Comparison of ENCODE assay signal across 14 cellular contexts in the genomic region with DNA sequence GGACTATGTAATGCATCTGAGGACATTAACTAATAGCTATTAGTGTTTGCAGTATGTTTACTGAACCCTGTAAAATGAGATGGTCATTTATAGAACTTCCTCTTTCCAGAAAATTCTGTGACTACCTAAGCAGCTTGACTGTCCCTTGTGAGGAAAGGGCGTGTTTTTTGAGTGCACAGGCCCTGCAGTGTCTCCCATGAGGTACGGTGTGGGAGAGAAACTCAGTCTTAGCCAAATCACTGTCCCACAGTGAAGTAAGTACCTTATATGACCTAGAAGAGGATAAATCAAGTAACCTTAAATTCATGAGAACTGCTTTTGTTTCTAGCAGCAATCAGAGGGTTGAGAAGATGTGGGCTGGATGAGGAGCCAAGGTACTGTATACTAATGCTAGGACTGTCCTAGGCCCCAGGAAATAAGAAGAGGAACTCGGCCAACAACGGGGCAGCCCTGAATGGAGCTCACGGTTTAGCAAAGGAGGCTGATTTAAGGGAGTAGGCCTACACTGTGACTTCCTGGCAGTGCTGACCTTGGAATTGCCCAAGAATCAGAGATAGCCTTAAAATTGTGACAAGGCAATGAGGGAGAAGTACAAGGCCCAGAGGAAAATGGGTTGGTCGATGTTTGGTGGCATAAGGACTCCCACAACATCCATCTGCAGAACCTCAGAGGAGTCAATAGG.
"Had no signal": no experiment of that assay in that cellular context is flagged by ENCODE, and none has a peak within 500 bp of the region (broad histone marks: within the 10 kb centered on the region; RNA-seq: fewer than 3 reads in every experiment).

No MANE protein-coding gene starts in this region.

- H3K4me1 ChIP-seq: foreskin keratinocyte, lower lobe of right lung, sigmoid colon, spleen had no signal

- H3K27me3 ChIP-seq: body of pancreas, foreskin keratinocyte, sigmoid colon, spleen had no signal

- H3K9me3 ChIP-seq: body of pancreas, lower lobe of right lung, sigmoid colon, spleen, thoracic aorta had no signal

- H3K4me3 ChIP-seq: body of pancreas, lower lobe of right lung, sigmoid colon, spleen, thoracic aorta had no signal

- DNase-seq: activated CD4-positive, alpha-beta T cell treated with anti-CD3 and anti-CD28 coated beads, Interleukin-2, amount 50 U/mL, for 48 hours; activated gamma-delta T cell; activated T-cell treated with anti-CD3 and anti-CD28 coated beads, Interleukin-2, amount 50 U/mL, for 24 hours; amniotic stem cell; body of pancreas; effector CD8-positive, alpha-beta T cell; foreskin keratinocyte; immature natural killer cell; lower lobe of right lung; sigmoid colon; spleen; stimulated activated CD4-positive, alpha-beta T cell treated with anti-CD3 and anti-CD28 coated beads, Interleukin-1b, Interleukin-23, amount 100 ng/mL, for 48 hours; WERI-Rb-1 had no signal

- H3K27ac ChIP-seq: body of pancreas, foreskin keratinocyte, lower lobe of right lung, sigmoid colon, spleen, thoracic aorta, WERI-Rb-1 had no signal

- H3K36me3 ChIP-seq: lower lobe of right lung, sigmoid colon, spleen, thoracic aorta, WERI-Rb-1 had no signal
